12 cellular contexts compared by ENCODE assay signal in the genomic region with DNA sequence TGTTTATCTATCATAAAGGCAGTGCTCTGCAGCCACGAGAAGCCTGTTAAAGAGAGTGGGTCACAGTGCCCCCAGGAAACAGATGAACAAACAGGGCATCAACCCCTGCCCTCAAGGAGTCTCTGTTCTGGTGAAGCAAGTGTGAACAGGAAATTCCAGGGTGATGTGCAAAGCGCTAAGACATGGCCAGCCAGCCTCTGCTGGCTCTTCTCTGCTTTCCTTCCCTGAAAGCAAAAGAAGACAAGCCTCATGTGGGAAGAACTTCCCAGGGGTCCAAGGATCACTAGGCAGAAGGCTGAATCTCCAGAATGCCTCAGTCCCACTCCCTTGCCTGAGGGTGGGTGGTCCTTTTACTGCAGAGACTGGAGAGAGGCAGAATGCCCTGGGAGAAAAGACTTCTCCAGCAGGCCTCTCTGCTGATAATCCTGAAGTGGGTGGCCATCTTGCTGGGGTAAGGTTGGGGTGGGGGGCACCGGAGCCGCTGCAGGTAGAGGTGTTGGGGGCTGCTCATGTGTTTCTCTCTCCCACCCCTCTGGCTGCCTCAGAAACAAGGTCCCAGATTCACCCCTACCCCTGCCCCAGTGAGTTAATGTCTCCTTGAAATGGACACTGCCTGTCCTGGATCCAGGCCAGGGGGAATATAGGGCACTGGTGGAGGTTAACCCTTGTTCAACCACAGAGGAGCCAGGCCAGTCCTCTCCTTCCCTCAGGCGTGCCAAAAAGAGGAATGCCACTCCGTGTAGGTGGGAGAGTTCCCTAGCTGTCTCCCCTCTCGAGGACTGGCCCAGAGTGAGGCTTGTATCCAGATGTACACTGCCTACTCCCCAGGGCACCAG. TPM values are rescaled to one million over a fixed set of nuclear protein-coding genes. Genes with fewer than 3 reads are reported as not detected.
DNase-seq lines count a peak whose midpoint lies in the region; ATAC-seq and TF ChIP-seq lines count a peak whose summit lies in the region.
"Had no signal": no experiment of that assay in that cellular context is flagged by ENCODE, and none has a peak within 500 bp of the region (broad histone marks: within the 10 kb centered on the region; RNA-seq: fewer than 3 reads in every experiment).

No MANE protein-coding gene starts in this region.

- peaks cover 29% of the 10 kb centered on the region for H3K4me1 Mint-ChIP-seq in CD4-positive, alpha-beta T cell (ENCODE audit: low read depth)
- H3K4me1 Mint-ChIP-seq in naive thymus-derived CD8-positive, alpha-beta T cell: peaks cover 6 to 34% (median 31%) of the 10 kb centered on the region in 4 donors
- H3K4me1 Mint-ChIP-seq in CD8-positive, alpha-beta T cell (ENCODE audit: low read depth): peaks cover 22% of the 10 kb centered on the region

- no peak overlapping the region for H3K27ac ChIP-seq in CD4-positive, alpha-beta T cell (ENCODE audit: low read depth, low read length)
- no peak overlapping the region for H3K27ac ChIP-seq in CD8-positive, alpha-beta T cell (ENCODE audit: low read depth, low read length)
- H3K27ac ChIP-seq: thoracic aorta had no signal

- DNase-seq in CD4-positive, alpha-beta T cell: no peak
- peak; percentile 49 for DNase-seq in HCEC 1CT
- peak; percentile 23 for DNase-seq in cerebellar cortex (ENCODE audit: low spot score)
- DNase-seq in naive thymus-derived CD8-positive, alpha-beta T cell: no peak
- no peak for DNase-seq in CD8-positive, alpha-beta T cell
- DNase-seq: activated CD4-positive, alpha-beta T cell treated with anti-CD3 and anti-CD28 coated beads, Interleukin-2, amount 50 U/mL, for 48 hours; DMS153 had no signal

- POLR2A ChIA-PET in CD4-positive, alpha-beta T cell (lab: Charles Lee): interaction anchor here (0.6 to 1.0 kb wide), 2 partner anchors 12 to 22 kb away, joined by 3 read pairs; no protein-coding TSS in a partner anchor
- POLR2A ChIA-PET in naive thymus-derived CD8-positive, alpha-beta T cell (lab: Charles Lee): interaction anchor here (4.9 kb wide), 1 partner anchor 20 kb away, joined by 79 read pairs; no protein-coding TSS in a partner anchor
- POLR2A ChIA-PET in CD8-positive, alpha-beta T cell (lab: Charles Lee): interaction anchor here (5.1 kb wide), 1 partner anchor 20 kb away, joined by 63 read pairs; no protein-coding TSS in a partner anchor

- H3K9me3 ChIP-seq in CD4-positive, alpha-beta T cell (ENCODE audit: control insufficient read depth, low read length): no peaks in the 10 kb centered on the region
- H3K9me3 ChIP-seq in CD8-positive, alpha-beta T cell (ENCODE audit: low read length): no peaks in the 10 kb centered on the region
- H3K9me3 ChIP-seq: thoracic aorta had no signal

- no peaks in the 10 kb centered on the region for H3K36me3 Mint-ChIP-seq in CD4-positive, alpha-beta T cell (ENCODE audit: low read depth)
- no peaks in the 10 kb centered on the region for H3K36me3 Mint-ChIP-seq in naive thymus-derived CD8-positive, alpha-beta T cell
- H3K36me3 Mint-ChIP-seq in CD8-positive, alpha-beta T cell: no peaks in the 10 kb centered on the region
- H3K36me3 Mint-ChIP-seq: activated naive CD4-positive, alpha-beta T cell treated with anti-CD3 and anti-CD28 coated beads, Interleukin-2, amount 50 U/mL, for 72 hours had no signal

- ATAC-seq in CD4-positive, alpha-beta T cell (ENCODE audit: poor library complexity): no peak
- ATAC-seq in naive thymus-derived CD8-positive, alpha-beta T cell: no peak
- no peak for ATAC-seq in CD8-positive, alpha-beta T cell
- ATAC-seq in GM18520 (IDR thresholded peaks at IDR 0.05; ENCODE audit: unreplicated experiment): no peak
- ATAC-seq in GM21576 (IDR thresholded peaks at IDR 0.05; ENCODE audit: unreplicated experiment): no peak
- ATAC-seq: activated naive CD4-positive, alpha-beta T cell treated with anti-CD3 and anti-CD28 coated beads, Interleukin-2, amount 50 U/mL, for 72 hours had no signal

- CTCF ChIA-PET in CD4-positive, alpha-beta T cell (lab: Charles Lee): interaction anchor here (1.2 to 4.9 kb wide), 2 partner anchors 21 to 185 kb away, joined by 3 to 96 read pairs; no protein-coding TSS in a partner anchor
- CTCF ChIA-PET in CD8-positive, alpha-beta T cell (lab: Charles Lee): interaction anchor here (0.9 to 5.0 kb wide), 7 partner anchors 16 to 225 kb away, joined by 3 to 126 read pairs (median 5); no protein-coding TSS in a partner anchor

- H3K36me3 ChIP-seq in CD8-positive, alpha-beta T cell (ENCODE audit: insufficient read depth, low read length): no peaks in the 10 kb centered on the region
- H3K36me3 ChIP-seq: thoracic aorta had no signal

- no peaks in the 10 kb centered on the region for H3K9me3 Mint-ChIP-seq in CD4-positive, alpha-beta T cell
- H3K9me3 Mint-ChIP-seq in naive thymus-derived CD8-positive, alpha-beta T cell: no peaks in the 10 kb centered on the region
- no peaks in the 10 kb centered on the region for H3K9me3 Mint-ChIP-seq in CD8-positive, alpha-beta T cell
- H3K9me3 Mint-ChIP-seq: activated naive CD4-positive, alpha-beta T cell treated with anti-CD3 and anti-CD28 coated beads, Interleukin-2, amount 50 U/mL, for 72 hours had no signal

- H3K4me3 Mint-ChIP-seq in CD4-positive, alpha-beta T cell: peak overlapping the region; percentile 45
- peak overlapping the region in 7 of 10 donors; percentile 18 to 86 (median 39) for H3K4me3 Mint-ChIP-seq in naive thymus-derived CD8-positive, alpha-beta T cell
- no peak overlapping the region for H3K4me3 Mint-ChIP-seq in CD8-positive, alpha-beta T cell

- H3K27ac Mint-ChIP-seq in CD4-positive, alpha-beta T cell: no peak overlapping the region
- H3K27ac Mint-ChIP-seq in naive thymus-derived CD8-positive, alpha-beta T cell: no peak overlapping the region
- no peak overlapping the region for H3K27ac Mint-ChIP-seq in CD8-positive, alpha-beta T cell
- H3K27ac Mint-ChIP-seq: activated naive CD4-positive, alpha-beta T cell treated with anti-CD3 and anti-CD28 coated beads, Interleukin-2, amount 50 U/mL, for 72 hours had no signal

- H3K27me3 ChIP-seq in CD4-positive, alpha-beta T cell (ENCODE audit: control insufficient read depth, insufficient read depth, low read length): no peaks in the 10 kb centered on the region
- H3K27me3 ChIP-seq in CD8-positive, alpha-beta T cell (ENCODE audit: insufficient read depth, low read length): no peaks in the 10 kb centered on the region

- no peaks in the 10 kb centered on the region for H3K27me3 Mint-ChIP-seq in CD4-positive, alpha-beta T cell
- H3K27me3 Mint-ChIP-seq in naive thymus-derived CD8-positive, alpha-beta T cell: peaks cover 0 to 2% (median 0%) of the 10 kb centered on the region in 5 donors
- no peaks in the 10 kb centered on the region for H3K27me3 Mint-ChIP-seq in CD8-positive, alpha-beta T cell (ENCODE audit: low read depth)

- intact Hi-C loops in CD4-positive, alpha-beta T cell (cut with DNase I, micrococcal nuclease): no loop called here
- intact Hi-C loops in CD8-positive, alpha-beta T cell (cut with DNase I, micrococcal nuclease): no loop called here

- peaks cover 31% of the 10 kb centered on the region for H3K4me1 ChIP-seq in CD8-positive, alpha-beta T cell (ENCODE audit: insufficient read depth, low read length)

- TF ChIP-seq CTCF in CD4-positive, alpha-beta T cell (IDR thresholded peaks at IDR 0.05): no peak
- TF ChIP-seq CTCF in CD8-positive, alpha-beta T cell (IDR thresholded peaks at IDR 0.05): no peak

- no peak overlapping the region for H3K4me3 ChIP-seq in CD8-positive, alpha-beta T cell (ENCODE audit: low read depth, low read length)
- H3K4me3 ChIP-seq: coronary artery, thoracic aorta had no signal

RNA-seq across cellular contexts. Expression of a gene that starts 2.4 kb away (rescaled TPM):
- total RNA-seq in CD4-positive, alpha-beta T cell: 1 to 10 TPM; 2.1 to 3.0 TPM
- 1 to 10 TPM; 2.3 to 3.7 TPM for total RNA-seq in naive thymus-derived CD8-positive, alpha-beta T cell
- polyA plus RNA-seq in naive thymus-derived CD8-positive, alpha-beta T cell: under 1 TPM in 2 of 3 donors, not detected in 1; 0.25 to 0.32 TPM
- total RNA-seq in CD8-positive, alpha-beta T cell: 1 to 10 TPM in 1 of 2 experiments, under 1 TPM in 1; 0.83 to 1.3 TPM

RNA-seq across cellular contexts. Expression of a gene that starts 5.9 kb away (rescaled TPM):
- total RNA-seq in CD4-positive, alpha-beta T cell: 10 to 100 TPM; 35.8 to 36.7 TPM
- 10 to 100 TPM; 51.6 to 58.2 TPM for total RNA-seq in naive thymus-derived CD8-positive, alpha-beta T cell
- polyA plus RNA-seq in naive thymus-derived CD8-positive, alpha-beta T cell: 10 to 100 TPM in 1 of 3 donors, 1 to 10 TPM in 2; 4.4 to 27.7 (median 6.7) TPM
- 10 to 100 TPM; 25.8 to 27.0 TPM for total RNA-seq in CD8-positive, alpha-beta T cell

RNA-seq across cellular contexts. Expression of a gene that starts 26.8 kb away (rescaled TPM):
- total RNA-seq in CD4-positive, alpha-beta T cell: 10 to 100 TPM; 45.8 to 47.7 TPM
- total RNA-seq in naive thymus-derived CD8-positive, alpha-beta T cell: 10 to 100 TPM; 79.3 to 89.5 TPM
- polyA plus RNA-seq in naive thymus-derived CD8-positive, alpha-beta T cell: 10 to 100 TPM; 22.7 to 26.8 (median 25.5) TPM
- 10 to 100 TPM; 50.2 to 54.1 TPM for total RNA-seq in CD8-positive, alpha-beta T cell

RNA-seq across cellular contexts. Expression of a gene that starts 27.4 kb away (rescaled TPM):
- 1 to 10 TPM; 2.8 to 3.3 TPM for total RNA-seq in CD4-positive, alpha-beta T cell
- total RNA-seq in naive thymus-derived CD8-positive, alpha-beta T cell: 1 to 10 TPM; 1.6 to 2.2 TPM
- polyA plus RNA-seq in naive thymus-derived CD8-positive, alpha-beta T cell: under 1 TPM in 2 of 3 donors, not detected in 1; 0.22 to 0.36 TPM
- 1 to 10 TPM; 1.2 to 1.7 TPM for total RNA-seq in CD8-positive, alpha-beta T cell

RNA-seq across cellular contexts. Expression of a gene that starts 28.5 kb away (rescaled TPM):
- total RNA-seq in CD4-positive, alpha-beta T cell: 1 to 10 TPM; 4.1 to 4.9 TPM
- total RNA-seq in naive thymus-derived CD8-positive, alpha-beta T cell: 10 to 100 TPM; 13.4 to 13.8 TPM
- polyA plus RNA-seq in naive thymus-derived CD8-positive, alpha-beta T cell: 1 to 10 TPM; 4.2 to 8.9 (median 7.1) TPM
- 1 to 10 TPM; 8.3 to 8.7 TPM for total RNA-seq in CD8-positive, alpha-beta T cell

Comparison
In these comparisons a context has a peak if more than half of its experiments do, and no peak if none do; other contexts are left out.
1. DNase-seq: peak in HCEC 1CT (single experiment) and cerebellar cortex (single experiment); none in CD4-positive, alpha-beta T cell (0 of 10), naive thymus-derived CD8-positive, alpha-beta T cell (0 of 10) and CD8-positive, alpha-beta T cell (0 of 7).